ENCODE assay signal across 1 cellular context in genomic region chr2:206116278-206116677, GRCh38.
TF ChIP-seq lines count a peak whose summit lies in the region.

No MANE protein-coding gene starts in this region.

TF ChIP-seq in K562, 482 proteins besides CTCF, POLR2A, EP300 and RAD21:
- TF ChIP-seq ZNF707 (CRISPR knock-in tag; conservative IDR thresholded peaks at IDR 0.05), result no peak
- 0 out of 2 replicates have a peak, but pooled peaks have one; percentile 41 for TF ChIP-seq POLR2G (IDR thresholded peaks at IDR 0.05; ENCODE audit: low read depth, low read length)
- no peak for TF ChIP-seq PURB (CRISPR knock-in tag; IDR thresholded peaks at IDR 0.05; ENCODE audit: low read depth)
